In genomic region chr10:48031390-48031789, GRCh38 we compare ENCODE assay signal across 6 cellular contexts. TPM values are rescaled to one million over a fixed set of nuclear protein-coding genes. Genes with fewer than 3 reads are reported as not detected.
"Had no signal": no experiment of that assay in that cellular context is flagged by ENCODE, and none has a peak within 500 bp of the region (broad histone marks: within the 10 kb centered on the region; RNA-seq: fewer than 3 reads in every experiment).

No MANE protein-coding gene starts in this region.

RNA-seq across cellular contexts. Expression of gene FAM25C, which starts 31.8 kb away (rescaled TPM):
- total RNA-seq: K562, LHCN-M2, MCF 10A, OCI-LY7, PC-3, SK-MEL-5 had no signal
